1 cellular context compared by ENCODE assay signal in genomic region chr12:133130038-133130807, GRCh38.
A peak's percentile ranks its signal among the peaks of the same experiment; 100 is the strongest.
TF ChIP-seq lines count a peak whose summit lies in the region.

TSS of gene ZNF10 (plus strand) at chr12:133130627. CDS start at chr12:133144493, 13,866 bp downstream.
TSS of gene ZNF891 (minus strand) at chr12:133130274. CDS start at chr12:133121918, 8,356 bp downstream.

TF ChIP-seq in HepG2, 621 proteins besides CTCF, POLR2A, EP300 and RAD21 (continued from another document and continues in another):
- TF ChIP-seq ZNF782 (CRISPR knock-in tag; IDR thresholded peaks at IDR 0.05; ENCODE audit: borderline replicate concordance) (peak; percentile 64; the same call in 1 of the 2 replicates), ELF4 (CRISPR knock-in tag; IDR thresholded peaks at IDR 0.05; ENCODE audit: borderline replicate concordance) (no peak), FOXC1 (CRISPR knock-in tag; IDR thresholded peaks at IDR 0.05; ENCODE audit: borderline replicate concordance) (peak; percentile 52), SSRP1 (CRISPR knock-in tag; IDR thresholded peaks at IDR 0.05) (no peak), PHF20 (CRISPR knock-in tag; IDR thresholded peaks at IDR 0.05) (peak; percentile 82), ZNF652 (CRISPR knock-in tag; IDR thresholded peaks at IDR 0.05; ENCODE audit: borderline replicate concordance, low read depth) (no peak), ZNF670 (CRISPR knock-in tag; IDR thresholded peaks at IDR 0.05; ENCODE audit: borderline replicate concordance) (peak; percentile 13; the same call in 1 of the 2 replicates), HMG20B (CRISPR knock-in tag; conservative IDR thresholded peaks at IDR 0.05) (0 out of 2 replicates have a peak, but pooled peaks have one; percentile 11), ZNF598 (CRISPR knock-in tag; IDR thresholded peaks at IDR 0.05; ENCODE audit: borderline replicate concordance) (peak; percentile 78; the same call in 1 of the 2 replicates), ZSCAN31 (CRISPR knock-in tag; IDR thresholded peaks at IDR 0.05; ENCODE audit: low read depth) (peak; percentile 92), TGIF2 (CRISPR knock-in tag; IDR thresholded peaks at IDR 0.05) (peak; percentile 69), ZNF878 (CRISPR knock-in tag; IDR thresholded peaks at IDR 0.05) (no peak), REXO4 (CRISPR knock-in tag; IDR thresholded peaks at IDR 0.05; ENCODE audit: borderline replicate concordance) (no peak), ZNF160 (CRISPR knock-in tag; IDR thresholded peaks at IDR 0.05) (no peak), CHD4 (IDR thresholded peaks at IDR 0.05; ENCODE audit: borderline replicate concordance, low read length) (no peak), PHF21A (CRISPR knock-in tag; IDR thresholded peaks at IDR 0.05) (peak; percentile 74), NFKBIZ (CRISPR knock-in tag; IDR thresholded peaks at IDR 0.05) (0 out of 2 replicates have a peak, but pooled peaks have one; percentile 20), XRCC5 (optimal IDR thresholded peaks at IDR 0.05; ENCODE audit: low read length) (peak; percentile 47), TCF7L2 (IDR thresholded peaks at IDR 0.05; ENCODE audit: low read depth, low read length) (no peak), SOX6 (IDR thresholded peaks at IDR 0.05) (no peak), SOX6 (CRISPR knock-in tag; IDR thresholded peaks at IDR 0.05) (peak; percentile 57), ZFP82 (CRISPR knock-in tag; IDR thresholded peaks at IDR 0.05; ENCODE audit: borderline replicate concordance) (peak; percentile 58; the same call in 1 of the 2 replicates), ZNF646 (CRISPR knock-in tag; IDR thresholded peaks at IDR 0.05) (0 out of 2 replicates have a peak, but pooled peaks have one; percentile 39), MAX (IDR thresholded peaks at IDR 0.05) (peak; percentile 81), ZNF558 (CRISPR knock-in tag; IDR thresholded peaks at IDR 0.05; ENCODE audit: borderline replicate concordance) (peak; percentile 85; the same call in 1 of the 2 replicates), RBM22 (optimal IDR thresholded peaks at IDR 0.05; ENCODE audit: low read length) (no peak), ZNF556 (CRISPR knock-in tag; IDR thresholded peaks at IDR 0.05; ENCODE audit: borderline replicate concordance) (peak; percentile 74; the same call in 1 of the 2 replicates), NR2F1 (CRISPR knock-in tag; IDR thresholded peaks at IDR 0.05) (no peak), ZBTB1 (CRISPR knock-in tag; IDR thresholded peaks at IDR 0.05; ENCODE audit: borderline replicate concordance) (0 out of 2 replicates have a peak, but pooled peaks have one; percentile 33), ZNF790 (CRISPR knock-in tag; IDR thresholded peaks at IDR 0.05; ENCODE audit: borderline replicate concordance) (peak; percentile 94; the same call in 1 of the 2 replicates), ELF1 (CRISPR knock-in tag; IDR thresholded peaks at IDR 0.05) (peak; percentile 73), SRSF1 (optimal IDR thresholded peaks at IDR 0.05; ENCODE audit: low read depth, low read length) (peak; percentile 66), ZNF329 (CRISPR knock-in tag; IDR thresholded peaks at IDR 0.05; ENCODE audit: low read depth) (no peak), ZFP1 (CRISPR knock-in tag; IDR thresholded peaks at IDR 0.05) (no peak), ZSCAN22 (CRISPR knock-in tag; IDR thresholded peaks at IDR 0.05) (no peak), CEBPG (CRISPR knock-in tag; IDR thresholded peaks at IDR 0.05) (no peak), ZNF724P (CRISPR knock-in tag; IDR thresholded peaks at IDR 0.05; ENCODE audit: borderline replicate concordance) (peak; percentile 69; the same call in 1 of the 2 replicates), IRF2 (CRISPR knock-in tag; IDR thresholded peaks at IDR 0.05) (peak; percentile 87), ZNF619 (CRISPR knock-in tag; IDR thresholded peaks at IDR 0.05) (peak; percentile 28; the same call in 1 of the 2 replicates), ZNF253 (CRISPR knock-in tag; IDR thresholded peaks at IDR 0.05; ENCODE audit: borderline replicate concordance) (0 out of 2 replicates have a peak, but pooled peaks have one; percentile 57), CBX1 (IDR thresholded peaks at IDR 0.05; ENCODE audit: low read depth) (peak; percentile 72), MYC (CRISPR knock-in tag; IDR thresholded peaks at IDR 0.05; ENCODE audit: borderline replicate concordance) (peak; percentile 80)
- TF ChIP-seq, protein P1, sequence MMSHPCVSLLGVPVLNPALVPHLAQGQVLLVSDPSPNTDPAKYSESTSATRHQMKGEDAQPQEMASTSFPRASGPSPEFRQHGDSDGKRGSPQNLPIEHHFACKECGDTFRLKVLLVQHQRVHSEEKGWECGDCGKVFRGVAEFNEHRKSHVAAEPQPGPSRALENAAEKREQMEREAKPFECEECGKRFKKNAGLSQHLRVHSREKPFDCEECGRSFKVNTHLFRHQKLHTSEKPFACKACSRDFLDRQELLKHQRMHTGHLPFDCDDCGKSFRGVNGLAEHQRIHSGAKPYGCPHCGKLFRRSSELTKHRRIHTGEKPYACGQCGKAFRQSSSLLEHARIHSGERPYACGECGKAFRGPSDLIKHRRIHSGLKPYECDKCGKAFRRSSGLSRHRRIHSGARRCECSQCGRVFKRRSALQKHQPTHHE (CRISPR knock-in tag; IDR thresholded peaks at IDR 0.05; ENCODE audit: borderline replicate concordance) = no peak; the same call in 1 of the 2 replicates
- TF ChIP-seq, protein P2, sequence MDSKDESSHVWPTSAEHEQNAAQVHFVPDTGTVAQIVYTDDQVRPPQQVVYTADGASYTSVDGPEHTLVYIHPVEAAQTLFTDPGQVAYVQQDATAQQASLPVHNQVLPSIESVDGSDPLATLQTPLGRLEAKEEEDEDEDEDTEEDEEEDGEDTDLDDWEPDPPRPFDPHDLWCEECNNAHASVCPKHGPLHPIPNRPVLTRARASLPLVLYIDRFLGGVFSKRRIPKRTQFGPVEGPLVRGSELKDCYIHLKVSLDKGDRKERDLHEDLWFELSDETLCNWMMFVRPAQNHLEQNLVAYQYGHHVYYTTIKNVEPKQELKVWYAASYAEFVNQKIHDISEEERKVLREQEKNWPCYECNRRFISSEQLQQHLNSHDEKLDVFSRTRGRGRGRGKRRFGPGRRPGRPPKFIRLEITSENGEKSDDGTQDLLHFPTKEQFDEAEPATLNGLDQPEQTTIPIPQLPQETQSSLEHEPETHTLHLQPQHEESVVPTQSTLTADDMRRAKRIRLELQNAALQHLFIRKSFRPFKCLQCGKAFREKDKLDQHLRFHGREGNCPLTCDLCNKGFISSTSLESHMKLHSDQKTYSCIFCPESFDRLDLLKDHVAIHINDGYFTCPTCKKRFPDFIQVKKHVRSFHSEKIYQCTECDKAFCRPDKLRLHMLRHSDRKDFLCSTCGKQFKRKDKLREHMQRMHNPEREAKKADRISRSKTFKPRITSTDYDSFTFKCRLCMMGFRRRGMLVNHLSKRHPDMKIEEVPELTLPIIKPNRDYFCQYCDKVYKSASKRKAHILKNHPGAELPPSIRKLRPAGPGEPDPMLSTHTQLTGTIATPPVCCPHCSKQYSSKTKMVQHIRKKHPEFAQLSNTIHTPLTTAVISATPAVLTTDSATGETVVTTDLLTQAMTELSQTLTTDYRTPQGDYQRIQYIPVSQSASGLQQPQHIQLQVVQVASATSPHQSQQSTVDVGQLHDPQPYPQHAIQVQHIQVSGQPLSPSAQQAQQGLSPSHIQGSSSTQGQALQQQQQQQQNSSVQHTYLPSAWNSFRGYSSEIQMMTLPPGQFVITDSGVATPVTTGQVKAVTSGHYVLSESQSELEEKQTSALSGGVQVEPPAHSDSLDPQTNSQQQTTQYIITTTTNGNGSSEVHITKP (CRISPR knock-in tag; IDR thresholded peaks at IDR 0.05; ENCODE audit: low read depth) = 0 out of 2 replicates have a peak, but pooled peaks have one; percentile 50
- TF ChIP-seq, protein P3, sequence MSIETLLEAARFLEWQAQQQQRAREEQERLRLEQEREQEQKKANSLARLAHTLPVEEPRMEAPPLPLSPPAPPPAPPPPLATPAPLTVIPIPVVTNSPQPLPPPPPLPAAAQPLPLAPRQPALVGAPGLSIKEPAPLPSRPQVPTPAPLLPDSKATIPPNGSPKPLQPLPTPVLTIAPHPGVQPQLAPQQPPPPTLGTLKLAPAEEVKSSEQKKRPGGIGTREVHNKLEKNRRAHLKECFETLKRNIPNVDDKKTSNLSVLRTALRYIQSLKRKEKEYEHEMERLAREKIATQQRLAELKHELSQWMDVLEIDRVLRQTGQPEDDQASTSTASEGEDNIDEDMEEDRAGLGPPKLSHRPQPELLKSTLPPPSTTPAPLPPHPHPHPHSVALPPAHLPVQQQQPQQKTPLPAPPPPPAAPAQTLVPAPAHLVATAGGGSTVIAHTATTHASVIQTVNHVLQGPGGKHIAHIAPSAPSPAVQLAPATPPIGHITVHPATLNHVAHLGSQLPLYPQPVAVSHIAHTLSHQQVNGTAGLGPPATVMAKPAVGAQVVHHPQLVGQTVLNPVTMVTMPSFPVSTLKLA (IDR thresholded peaks at IDR 0.05) = peak; percentile 72
- TF ChIP-seq, protein P4, sequence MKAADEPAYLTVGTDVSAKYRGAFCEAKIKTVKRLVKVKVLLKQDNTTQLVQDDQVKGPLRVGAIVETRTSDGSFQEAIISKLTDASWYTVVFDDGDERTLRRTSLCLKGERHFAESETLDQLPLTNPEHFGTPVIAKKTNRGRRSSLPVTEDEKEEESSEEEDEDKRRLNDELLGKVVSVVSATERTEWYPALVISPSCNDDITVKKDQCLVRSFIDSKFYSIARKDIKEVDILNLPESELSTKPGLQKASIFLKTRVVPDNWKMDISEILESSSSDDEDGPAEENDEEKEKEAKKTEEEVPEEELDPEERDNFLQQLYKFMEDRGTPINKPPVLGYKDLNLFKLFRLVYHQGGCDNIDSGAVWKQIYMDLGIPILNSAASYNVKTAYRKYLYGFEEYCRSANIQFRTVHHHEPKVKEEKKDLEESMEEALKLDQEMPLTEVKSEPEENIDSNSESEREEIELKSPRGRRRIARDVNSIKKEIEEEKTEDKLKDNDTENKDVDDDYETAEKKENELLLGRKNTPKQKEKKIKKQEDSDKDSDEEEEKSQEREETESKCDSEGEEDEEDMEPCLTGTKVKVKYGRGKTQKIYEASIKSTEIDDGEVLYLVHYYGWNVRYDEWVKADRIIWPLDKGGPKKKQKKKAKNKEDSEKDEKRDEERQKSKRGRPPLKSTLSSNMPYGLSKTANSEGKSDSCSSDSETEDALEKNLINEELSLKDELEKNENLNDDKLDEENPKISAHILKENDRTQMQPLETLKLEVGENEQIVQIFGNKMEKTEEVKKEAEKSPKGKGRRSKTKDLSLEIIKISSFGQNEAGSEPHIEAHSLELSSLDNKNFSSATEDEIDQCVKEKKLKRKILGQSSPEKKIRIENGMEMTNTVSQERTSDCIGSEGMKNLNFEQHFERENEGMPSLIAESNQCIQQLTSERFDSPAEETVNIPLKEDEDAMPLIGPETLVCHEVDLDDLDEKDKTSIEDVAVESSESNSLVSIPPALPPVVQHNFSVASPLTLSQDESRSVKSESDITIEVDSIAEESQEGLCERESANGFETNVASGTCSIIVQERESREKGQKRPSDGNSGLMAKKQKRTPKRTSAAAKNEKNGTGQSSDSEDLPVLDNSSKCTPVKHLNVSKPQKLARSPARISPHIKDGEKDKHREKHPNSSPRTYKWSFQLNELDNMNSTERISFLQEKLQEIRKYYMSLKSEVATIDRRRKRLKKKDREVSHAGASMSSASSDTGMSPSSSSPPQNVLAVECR (CRISPR knock-in tag; IDR thresholded peaks at IDR 0.05; ENCODE audit: borderline replicate concordance) = peak; percentile 91; the same call in 1 of the 2 replicates
